ENCODE assay signal across 8 cellular contexts in genomic region chr4:67700119-67700873, GRCh38. TPM values are rescaled to one million over a fixed set of nuclear protein-coding genes. Genes with fewer than 3 reads are reported as not detected.
DNase-seq lines count a peak whose midpoint lies in the region; ATAC-seq, FAIRE-seq and TF ChIP-seq lines count a peak whose summit lies in the region.

No MANE protein-coding gene starts in this region.

- H3K79me2 ChIP-seq in endothelial cell of umbilical vein (ENCODE audit: control insufficient read depth, insufficient read depth, low read length) = peaks cover 62% of the 10 kb centered on the region

- peaks cover 32 to 62% (median 47%) of the 10 kb centered on the region in 3 donors for H3K4me1 Mint-ChIP-seq in naive B cell

- peaks cover 15% of the 10 kb centered on the region for H3K36me3 ChIP-seq in SJSA1
- H3K36me3 ChIP-seq in endothelial cell of umbilical vein (ENCODE audit: control insufficient read depth in 2 of 2, extremely low read depth in 1 of 2, insufficient read depth in 2 of 2, low read length in 2 of 2) = peaks cover 0 to 2% of the 10 kb centered on the region in 2 experiments

- no peaks in the 10 kb centered on the region for H3K9me3 ChIP-seq in SJSA1 (replicated peaks)
- H3K9me3 ChIP-seq in endothelial cell of umbilical vein (replicated peaks; ENCODE audit: control insufficient read depth, insufficient read depth, low read length) = no peaks in the 10 kb centered on the region

- TF ChIP-seq CTCF in endothelial cell of umbilical vein (IDR thresholded peaks at IDR 0.05; ENCODE audit: extremely low read depth in 1 of 2, insufficient read depth in 1 of 2, low read depth in 1 of 2, low read length in 2 of 2) = no peak

- H3K9me1 ChIP-seq in endothelial cell of umbilical vein (replicated peaks; ENCODE audit: control insufficient read depth, extremely low read depth, insufficient read depth, low read length) = no peaks in the 10 kb centered on the region

- peaks cover 11% of the 10 kb centered on the region; the same call in 1 of the 2 replicates for H3K4me1 ChIP-seq in SJSA1 (replicated peaks)
- peaks cover 21% of the 10 kb centered on the region for H3K4me1 ChIP-seq in endothelial cell of umbilical vein (ENCODE audit: control insufficient read depth, extremely low read depth, insufficient read depth, low read length)

- H3K4me2 ChIP-seq in endothelial cell of umbilical vein (ENCODE audit: insufficient read depth, low read length) = peak overlapping the region; percentile 96

- no peaks in the 10 kb centered on the region for H3K27me3 Mint-ChIP-seq in naive B cell

- H4K20me1 ChIP-seq in endothelial cell of umbilical vein (replicated peaks; ENCODE audit: control insufficient read depth, extremely low read depth, insufficient read depth, low read length) = peaks cover 3% of the 10 kb centered on the region

- H3K27ac ChIP-seq in SJSA1 (peak overlapping the region; percentile 80), endothelial cell of umbilical vein (ENCODE audit: insufficient read depth, low read depth, low read length) (peak overlapping the region; percentile 88)

- peak overlapping the region; percentile 68 for H2AFZ ChIP-seq in endothelial cell of umbilical vein (ENCODE audit: low read depth, low read length)

- dilution Hi-C loops in endothelial cell of umbilical vein (cut with MboI; ENCODE audit: extremely low pct_ligation_motif_present, low sequenced_read_pairs) = no loop called here

- H3K4me3 ChIP-seq in SJSA1 (peak overlapping the region; percentile 83), endothelial cell of umbilical vein (replicated peaks in 1 of 3; ENCODE audit: insufficient read depth in 1 of 3, low read depth in 1 of 3, low read length in 3 of 3) (peak overlapping the region; percentile 66 to 86 (median 84))

- DNase-seq in AML-193 (lab: John Stamatoyannopoulos, UW) = peak; percentile 24 to 32
- peak; percentile 14 for DNase-seq in GM18507 (ENCODE audit: extremely low spot score, insufficient read length, low read depth)
- no peak for DNase-seq in SJSA1 (ENCODE audit: low read depth in 1 of 2, low spot score in 2 of 2)
- no peak for DNase-seq in endothelial cell of umbilical vein (ENCODE audit: low read depth, low spot score)
- DNase-seq in naive B cell = peak; percentile 7
- DNase-seq in NCI-H2196 treated with DMSO at 0.1 percent for 48 hours (lab: John Stamatoyannopoulos, UW; ENCODE audit: unreplicated experiment) = no peak
- DNase-seq in GM19240 (ENCODE audit: insufficient read length, low spot score) = no peak

- H3K9me3 Mint-ChIP-seq in naive B cell = no peaks in the 10 kb centered on the region

- TF ChIP-seq POLR2A in endothelial cell of umbilical vein (IDR thresholded peaks at IDR 0.05; ENCODE audit: low read depth, low read length) = no peak

- POLR2A ChIA-PET in endothelial cell of umbilical vein (lab: Charles Lee) = interaction anchor here (1.0 kb wide), 1 partner anchor 26 kb away, joined by 3 read pairs; no protein-coding TSS in a partner anchor

- peak; percentile 2 for ATAC-seq in HG03097 (IDR thresholded peaks at IDR 0.05; ENCODE audit: low FRiP score, unreplicated experiment)
- peak in 1 of 2 donors; percentile 6 for ATAC-seq in naive B cell (ENCODE audit: low read depth in 2 of 2)

- intact Hi-C loops in endothelial cell of umbilical vein (cut with micrococcal nuclease) = loop anchor here (2.0 kb wide), 1 partner anchor 47 kb away; no protein-coding TSS in a partner anchor

- H3K27ac Mint-ChIP-seq in naive B cell = peak overlapping the region; percentile 88 to 99 (median 98)

- H3K36me3 Mint-ChIP-seq in naive B cell = no peaks in the 10 kb centered on the region

- H3K27me3 ChIP-seq in SJSA1 (replicated peaks) (no peaks in the 10 kb centered on the region), endothelial cell of umbilical vein (ENCODE audit: control insufficient read depth in 2 of 2, insufficient read depth in 2 of 2, low read length in 2 of 2) (no peaks in the 10 kb centered on the region)

- FAIRE-seq in GM18507 (lab: Jason Lieb, UNC) = no peak
- FAIRE-seq in endothelial cell of umbilical vein (lab: Jason Lieb, UNC) = no peak

- H3K9ac ChIP-seq in endothelial cell of umbilical vein (replicated peaks; ENCODE audit: extremely low read depth, insufficient read depth, low read length) = peak overlapping the region; percentile 97

- CTCF ChIA-PET in endothelial cell of umbilical vein (lab: Charles Lee) = interaction anchor here (0.7 to 2.5 kb wide), 10 partner anchors 12 to 211 kb away, joined by 3 to 21 read pairs (median 4); no protein-coding TSS in a partner anchor

- peak overlapping the region; percentile 91 to 99 (median 96) for H3K4me3 Mint-ChIP-seq in naive B cell

- BruUV-seq in endothelial cell of umbilical vein (replicated peaks; lab: Mats Ljungman, UMichigan) = TSS peak; percentile 44

TF ChIP-seq in endothelial cell of umbilical vein, 7 proteins besides CTCF, POLR2A, EP300 and RAD21:
- TF ChIP-seq EZH2 (IDR thresholded peaks at IDR 0.05; ENCODE audit: borderline replicate concordance, low read depth, low read length, severe bottlenecking) = no peak
- no peak for TF ChIP-seq JUN (IDR thresholded peaks at IDR 0.05; ENCODE audit: borderline replicate concordance, insufficient read depth, insufficient read length, low read depth)
- no peak for TF ChIP-seq GATA2 (IDR thresholded peaks at IDR 0.05; ENCODE audit: insufficient read depth, insufficient read length, low read depth, low read length)
- TF ChIP-seq POLR2AphosphoS5 (IDR thresholded peaks at IDR 0.05; ENCODE audit: insufficient read depth, low read depth, low read length) = no peak
- TF ChIP-seq MAX (IDR thresholded peaks at IDR 0.05; ENCODE audit: insufficient read depth, insufficient read length) = no peak
- TF ChIP-seq FOS (IDR thresholded peaks at IDR 0.05; ENCODE audit: borderline replicate concordance, insufficient read depth, low read length) = no peak
- no peak for TF ChIP-seq MYC (IDR thresholded peaks at IDR 0.05; ENCODE audit: low read depth, low read length)

RNA-seq across cellular contexts. Expression of gene UBA6, which starts 0.7 kb away (rescaled TPM):
- total RNA-seq in SJSA1 (2014; rRNA removed; shearing (Covaris generic)) = 118 and 207 TPM in 2 replicates
- total RNA-seq in endothelial cell of umbilical vein = 96.4 and 97.4 TPM in 2 replicates
- 20.8 and 30.9 TPM in 2 replicates for polyA plus RNA-seq in endothelial cell of umbilical vein
- polyA plus RNA-seq in endothelial cell of umbilical vein (2011; cell fraction: cytosol; rRNA removed) = 41.3 and 42.5 TPM in 2 replicates
- 122 and 152 TPM in 2 replicates for polyA plus RNA-seq in endothelial cell of umbilical vein (2011; cell fraction: nucleus; rRNA removed)
- polyA plus RNA-seq in endothelial cell of umbilical vein (2012) = 55.7 and 56.5 TPM in 2 replicates
- polyA minus RNA-seq in endothelial cell of umbilical vein = 113 and 136 TPM in 2 replicates
- 44.5 TPM for polyA minus RNA-seq in endothelial cell of umbilical vein (2011; cell fraction: cytosol; rRNA and poly(A)+ RNA removed)
- polyA minus RNA-seq in endothelial cell of umbilical vein (2011; cell fraction: nucleus; rRNA and poly(A)+ RNA removed) = 70.8 and 109 TPM in 2 replicates
- polyA plus RNA-seq in naive B cell (ENCODE audit: low read depth in 6 of 6) = 10 to 100 TPM; 10.3 to 40.9 (median 26.6) TPM

RNA-seq across cellular contexts. Expression of gene GNRHR, which starts 53.9 kb away (rescaled TPM):
- not detected in 2 replicates for total RNA-seq in SJSA1 (2014; rRNA removed; shearing (Covaris generic))
- total RNA-seq in endothelial cell of umbilical vein = not detected in 2 replicates
- polyA plus RNA-seq in endothelial cell of umbilical vein (not detected in 2 replicates), naive B cell (ENCODE audit: low read depth in 6 of 6) (under 1 TPM in 1 of 6 donors, not detected in 5; 0.12 TPM)
- not detected in 2 replicates for polyA plus RNA-seq in endothelial cell of umbilical vein (2011; cell fraction: cytosol; rRNA removed)
- polyA plus RNA-seq in endothelial cell of umbilical vein (2011; cell fraction: nucleus; rRNA removed) = not detected in 2 replicates
- 0.09 TPM in 1 of 2 replicates, not detected in the other for polyA plus RNA-seq in endothelial cell of umbilical vein (2012)
- not detected in 2 replicates for polyA minus RNA-seq in endothelial cell of umbilical vein
- polyA minus RNA-seq in endothelial cell of umbilical vein (2011; cell fraction: cytosol; rRNA and poly(A)+ RNA removed) = not detected
- not detected in 2 replicates for polyA minus RNA-seq in endothelial cell of umbilical vein (2011; cell fraction: nucleus; rRNA and poly(A)+ RNA removed)

Comparison
In these comparisons a context has a peak if more than half of its experiments do, and no peak if none do; other contexts are left out.
1. DNase-seq: peak in AML-193 (2 of 2), GM18507 (single experiment) and naive B cell (single experiment); none in SJSA1 (0 of 2), endothelial cell of umbilical vein (single experiment), NCI-H2196 treated with DMSO at 0.1 percent for 48 hours (single experiment) and GM19240 (single experiment).